ENCODE assay signal across 26 cellular contexts in the genomic region with DNA sequence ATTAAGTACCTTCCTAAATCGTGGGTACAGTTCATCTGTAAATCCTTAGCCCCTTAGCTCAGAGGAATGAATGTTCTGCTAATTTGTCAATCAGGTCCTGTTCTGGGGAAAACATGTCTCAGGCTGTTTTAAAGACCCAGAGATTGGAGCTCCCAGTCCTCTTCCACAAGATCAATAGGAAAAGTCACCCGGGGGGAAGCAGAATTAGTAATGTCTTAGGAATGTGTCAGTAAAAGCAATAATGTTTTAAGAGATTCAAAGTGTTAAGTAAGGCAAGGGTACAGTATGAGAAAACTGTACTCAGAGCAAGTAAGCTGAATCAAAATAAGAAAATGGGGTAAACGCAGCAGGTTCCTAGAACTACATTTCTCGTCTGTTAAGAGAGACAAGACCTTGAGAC.
DNase-seq lines count a peak whose midpoint lies in the region; ATAC-seq and TF ChIP-seq lines count a peak whose summit lies in the region.
"Had no signal": no experiment of that assay in that cellular context is flagged by ENCODE, and none has a peak within 500 bp of the region (broad histone marks: within the 10 kb centered on the region; RNA-seq: fewer than 3 reads in every experiment).

No MANE protein-coding gene starts in this region.

- intact Hi-C loops in MCF 10A (cut with micrococcal nuclease) (no loop called here), breast epithelium (cut with DNase I; ENCODE audit: low total_unique reads) (no loop called here)

- H3K4me1 Mint-ChIP-seq in MCF 10A (ENCODE audit: insufficient read depth, unreplicated experiment) (peaks cover 29% of the 10 kb centered on the region), WTC11 (no peaks in the 10 kb centered on the region), glutamatergic neuron (ENCODE audit: low read depth, unreplicated experiment) (peaks cover 24% of the 10 kb centered on the region)
- H3K4me1 Mint-ChIP-seq: activated naive CD8-positive, alpha-beta T cell treated with anti-CD3 and anti-CD28 coated beads for 36 hours; central memory CD8-positive, alpha-beta T cell; stimulated activated naive CD8-positive, alpha-beta T cell treated with anti-CD3 and anti-CD28 coated beads, Interleukin-15, amount 100 ng/mL, for 72 hours had no signal

- POLR2A ChIA-PET in MCF 10A (lab: Yijun Ruan, JAX): interaction anchor here (1.2 to 1.7 kb wide), 2 partner anchors 8 to 24 kb away, joined by 3 read pairs; no protein-coding TSS in a partner anchor
- POLR2A ChIA-PET in WTC11 (lab: Charles Lee): no interaction called here

- H3K27ac ChIP-seq in breast epithelium (no peak overlapping the region), caudate nucleus (ENCODE audit: low read depth, low read length) (no peak overlapping the region)
- H3K27ac ChIP-seq: foreskin keratinocyte, right atrium auricular region, SJSA1 had no signal

- H3K4me3 Mint-ChIP-seq in MCF 10A (ENCODE audit: unreplicated experiment): no peak overlapping the region
- H3K4me3 Mint-ChIP-seq in WTC11: no peak overlapping the region
- no peak overlapping the region for H3K4me3 Mint-ChIP-seq in glutamatergic neuron (ENCODE audit: unreplicated experiment)
- H3K4me3 Mint-ChIP-seq: activated naive CD8-positive, alpha-beta T cell treated with anti-CD3 and anti-CD28 coated beads for 36 hours; activated T-helper 1 cell treated with anti-CD3 and anti-CD28 coated beads, Interleukin-12 subunit alpha, Interleukin-12 subunit beta, Interleukin-2, Interleukin-4 antibody, amounts not matched to agents 30 ng/mL and 10 ng/mL and 1 ng/mL, durations not matched to agents 14 hours and 24 hours and 36 hours; central memory CD8-positive, alpha-beta T cell; effector memory CD8-positive, alpha-beta T cell; stimulated activated naive CD8-positive, alpha-beta T cell treated with anti-CD3 and anti-CD28 coated beads, Interleukin-15, amount 100 ng/mL, for 72 hours; T-helper 2 cell treated with Interferon-gamma antibody and Interleukin-4, amounts not matched to agents 5 μg/mL and 100 μg/mL, for 36 hours had no signal

- H3K36me3 Mint-ChIP-seq in MCF 10A (ENCODE audit: insufficient read depth, unreplicated experiment) (peaks cover 42% of the 10 kb centered on the region), WTC11 (peaks cover 19% of the 10 kb centered on the region), glutamatergic neuron (ENCODE audit: unreplicated experiment) (no peaks in the 10 kb centered on the region)

- no TSS peak for BruUV-seq in MCF 10A (replicated peaks; lab: Mats Ljungman, UMichigan)

- CTCF ChIA-PET in MCF 10A (lab: Yijun Ruan, JAX) (interaction anchor here (0.5 to 1.5 kb wide), 4 partner anchors 23 to 1486 kb away, joined by 3 to 6 read pairs (median 3); no protein-coding TSS in a partner anchor), WTC11 (lab: Charles Lee) (interaction anchor here (1.2 to 1.3 kb wide), 2 partner anchors 8 to 11 kb away, joined by 4 to 5 read pairs; no protein-coding TSS in a partner anchor)

- no peaks in the 10 kb centered on the region for H3K9me3 ChIP-seq in breast epithelium
- H3K9me3 ChIP-seq: right atrium auricular region, SJSA1 had no signal

- H3K27ac Mint-ChIP-seq in MCF 10A (ENCODE audit: low read depth, unreplicated experiment) (peak overlapping the region; percentile 14), WTC11 (0 out of 2 replicates have a peak overlapping the region, but pooled peaks have one; percentile 74), glutamatergic neuron (ENCODE audit: unreplicated experiment) (no peak overlapping the region)
- H3K27ac Mint-ChIP-seq: activated naive CD8-positive, alpha-beta T cell treated with anti-CD3 and anti-CD28 coated beads for 36 hours; activated T-helper 1 cell treated with anti-CD3 and anti-CD28 coated beads, Interleukin-12 subunit alpha, Interleukin-12 subunit beta, Interleukin-2, Interleukin-4 antibody, amounts not matched to agents 30 ng/mL and 10 ng/mL and 1 ng/mL, durations not matched to agents 14 hours and 24 hours and 36 hours; effector memory CD8-positive, alpha-beta T cell; stimulated activated naive CD8-positive, alpha-beta T cell treated with anti-CD3 and anti-CD28 coated beads, Interleukin-15, amount 100 ng/mL, for 72 hours; T-helper 2 cell treated with Interferon-gamma antibody and Interleukin-4, amounts not matched to agents 5 μg/mL and 100 μg/mL, for 36 hours had no signal

- no peaks in the 10 kb centered on the region for H3K36me3 ChIP-seq in breast epithelium

- no peak for TF ChIP-seq CTCF in MCF 10A (IDR thresholded peaks at IDR 0.05; ENCODE audit: unreplicated experiment)
- no peak for TF ChIP-seq CTCF in breast epithelium (IDR thresholded peaks at IDR 0.05)
- no peak for TF ChIP-seq CTCF in WTC11 (IDR thresholded peaks at IDR 0.05)
- TF ChIP-seq CTCF in fibroblast of mammary gland (conservative IDR thresholded peaks at IDR 0.05; ENCODE audit: control insufficient read depth, insufficient read depth, low read depth, low read length): no peak
- TF ChIP-seq CTCF in glutamatergic neuron (IDR thresholded peaks at IDR 0.05; ENCODE audit: partially characterized antibody, unreplicated experiment): no peak

- no peak for DNase-seq in MCF 10A (ENCODE audit: unreplicated experiment)
- no peak for DNase-seq in breast epithelium (ENCODE audit: low spot score in 2 of 2)
- DNase-seq in WTC11 (ENCODE audit: low spot score): no peak
- DNase-seq in fibroblast of mammary gland (ENCODE audit: low read depth): peak; percentile 25
- DNase-seq in renal cortical epithelial cell (ENCODE audit: low read depth): peak; percentile 67
- DNase-seq in glutamatergic neuron: no peak
- no peak for DNase-seq in stimulated activated CD8-positive, alpha-beta memory T cell treated with anti-CD3 and anti-CD28 coated beads, Interleukin-4, amount 100 ng/mL, for 48 hours
- DNase-seq in caudate nucleus (lab: John Stamatoyannopoulos, UW): no peak
- DNase-seq: 8988T; activated naive CD8-positive, alpha-beta T cell treated with anti-CD3 and anti-CD28 coated beads for 36 hours; C1 segment of cervical spinal cord; DND-41; effector memory CD8-positive, alpha-beta T cell; Karpas-422; left cardiac atrium; NCI-H1092 treated with DMSO at 0.1 percent for 48 hours; NCI-H69; stimulated activated naive CD8-positive, alpha-beta T cell treated with anti-CD3 and anti-CD28 coated beads, Interleukin-15, amount 100 ng/mL, for 72 hours; trophoblast cell had no signal

- H3K27me3 Mint-ChIP-seq in MCF 10A (ENCODE audit: insufficient read depth, unreplicated experiment) (no peaks in the 10 kb centered on the region), WTC11 (ENCODE audit: low read depth) (no peaks in the 10 kb centered on the region), glutamatergic neuron (ENCODE audit: unreplicated experiment) (peaks cover 3% of the 10 kb centered on the region)
- H3K27me3 Mint-ChIP-seq: activated naive CD8-positive, alpha-beta T cell treated with anti-CD3 and anti-CD28 coated beads for 36 hours; central memory CD8-positive, alpha-beta T cell; effector memory CD8-positive, alpha-beta T cell; stimulated activated naive CD8-positive, alpha-beta T cell treated with anti-CD3 and anti-CD28 coated beads, Interleukin-15, amount 100 ng/mL, for 72 hours had no signal

- ATAC-seq in WTC11: no peak
- ATAC-seq: activated CD4-positive, CD25-positive, alpha-beta regulatory T cell treated with anti-CD3 and anti-CD28 coated beads, Interleukin-2, amount 50 U/mL, for 24 hours; effector memory CD8-positive, alpha-beta T cell; foreskin keratinocyte; left cardiac atrium; stimulated activated naive CD8-positive, alpha-beta T cell treated with anti-CD3 and anti-CD28 coated beads, Interleukin-15, amount 100 ng/mL, for 72 hours had no signal

- TF ChIP-seq POLR2A in breast epithelium (IDR thresholded peaks at IDR 0.05): no peak

- no peaks in the 10 kb centered on the region for H3K4me1 ChIP-seq in breast epithelium
- H3K4me1 ChIP-seq: right atrium auricular region had no signal

- H3K27me3 ChIP-seq in breast epithelium: no peaks in the 10 kb centered on the region
- H3K27me3 ChIP-seq: foreskin keratinocyte, right atrium auricular region, SJSA1 had no signal

- H3K4me3 ChIP-seq in breast epithelium (no peak overlapping the region), fibroblast of mammary gland (ENCODE audit: control insufficient read depth, low read depth, low read length) (no peak overlapping the region)
- H3K4me3 ChIP-seq: right atrium auricular region, SJSA1 had no signal

- H3K9me3 Mint-ChIP-seq in MCF 10A (ENCODE audit: unreplicated experiment): no peaks in the 10 kb centered on the region
- no peaks in the 10 kb centered on the region for H3K9me3 Mint-ChIP-seq in WTC11
- peaks cover 2% of the 10 kb centered on the region for H3K9me3 Mint-ChIP-seq in glutamatergic neuron (ENCODE audit: unreplicated experiment)
- H3K9me3 Mint-ChIP-seq: activated naive CD8-positive, alpha-beta T cell treated with anti-CD3 and anti-CD28 coated beads for 36 hours; activated T-helper 1 cell treated with anti-CD3 and anti-CD28 coated beads, Interleukin-12 subunit alpha, Interleukin-12 subunit beta, Interleukin-2, Interleukin-4 antibody, amounts not matched to agents 30 ng/mL and 10 ng/mL and 1 ng/mL, durations not matched to agents 14 hours and 24 hours and 36 hours; central memory CD8-positive, alpha-beta T cell; effector memory CD8-positive, alpha-beta T cell; stimulated activated naive CD8-positive, alpha-beta T cell treated with anti-CD3 and anti-CD28 coated beads, Interleukin-15, amount 100 ng/mL, for 72 hours; T-helper 2 cell treated with Interferon-gamma antibody and Interleukin-4, amounts not matched to agents 5 μg/mL and 100 μg/mL, for 36 hours had no signal

TF ChIP-seq in WTC11, 78 proteins besides CTCF, POLR2A, EP300 and RAD21 (continues in another document):
- TF ChIP-seq GABPB1 (CRISPR knock-in tag; IDR thresholded peaks at IDR 0.05) (no peak), TCF7 (CRISPR knock-in tag; IDR thresholded peaks at IDR 0.05; ENCODE audit: low read depth) (no peak), ZNF317 (CRISPR knock-in tag; IDR thresholded peaks at IDR 0.05; ENCODE audit: borderline replicate concordance, low read depth) (no peak), NR1H2 (CRISPR knock-in tag; IDR thresholded peaks at IDR 0.05) (no peak), ZNF263 (CRISPR knock-in tag; IDR thresholded peaks at IDR 0.05; ENCODE audit: low read depth) (no peak), HMGA2 (CRISPR knock-in tag; IDR thresholded peaks at IDR 0.05) (no peak), ZNF416 (CRISPR knock-in tag; IDR thresholded peaks at IDR 0.05) (no peak)

Comparison
In these comparisons a context has a peak if more than half of its experiments do, and no peak if none do; other contexts are left out.
1. DNase-seq: peak in fibroblast of mammary gland (single experiment) and renal cortical epithelial cell (single experiment); none in MCF 10A (single experiment), breast epithelium (0 of 2), WTC11 (single experiment), glutamatergic neuron (single experiment), stimulated activated CD8-positive, alpha-beta memory T cell treated with anti-CD3 and anti-CD28 coated beads, Interleukin-4, amount 100 ng/mL, for 48 hours (single experiment) and caudate nucleus (0 of 61).